In genomic region chr17:75850928-75851692, GRCh38 we compare ENCODE assay signal across 14 cellular contexts. TPM values are rescaled to one million over a fixed set of nuclear protein-coding genes. Genes with fewer than 3 reads are reported as not detected.
DNase-seq lines count a peak whose midpoint lies in the region; ATAC-seq and TF ChIP-seq lines count a peak whose summit lies in the region.
"Had no signal": no experiment of that assay in that cellular context is flagged by ENCODE, and none has a peak within 500 bp of the region (broad histone marks: within the 10 kb centered on the region; RNA-seq: fewer than 3 reads in every experiment).

No MANE protein-coding gene starts in this region.

- H3K9me3 ChIP-seq in muscle layer of colon (ENCODE audit: low read length), result no peaks in the 10 kb centered on the region
- no peaks in the 10 kb centered on the region for H3K9me3 ChIP-seq in subcutaneous abdominal adipose tissue (ENCODE audit: control insufficient read depth in 5 of 5, low read length in 5 of 5)
- H3K9me3 ChIP-seq: lower lobe of right lung had no signal

- no peaks in the 10 kb centered on the region for H3K27me3 Mint-ChIP-seq in WTC11 (ENCODE audit: low read depth)
- H3K27me3 Mint-ChIP-seq in activated CD4-positive, alpha-beta memory T cell treated with anti-CD3 and anti-CD28 coated beads for 36 hours, result no peaks in the 10 kb centered on the region
- H3K27me3 Mint-ChIP-seq: type B pancreatic cell had no signal

- no peaks in the 10 kb centered on the region for H3K9me3 Mint-ChIP-seq in WTC11
- H3K9me3 Mint-ChIP-seq in activated CD4-positive, alpha-beta memory T cell treated with anti-CD3 and anti-CD28 coated beads for 36 hours, result no peaks in the 10 kb centered on the region
- H3K9me3 Mint-ChIP-seq: type B pancreatic cell had no signal

- intact Hi-C loops in dorsolateral prefrontal cortex (cut with DNase I), result no loop called here
- intact Hi-C loops in activated CD4-positive, alpha-beta memory T cell treated with anti-CD3 and anti-CD28 coated beads for 36 hours (cut with micrococcal nuclease), result no loop called here

- ATAC-seq in WTC11, result no peak
- ATAC-seq: lower lobe of right lung had no signal

- POLR2A ChIA-PET in WTC11 (lab: Charles Lee), result no interaction called here
- POLR2A ChIA-PET in activated CD4-positive, alpha-beta memory T cell treated with anti-CD3 and anti-CD28 coated beads for 36 hours (lab: Charles Lee), result no interaction called here

- H3K27me3 ChIP-seq in dorsolateral prefrontal cortex (no peaks in the 10 kb centered on the region), muscle layer of colon (ENCODE audit: control insufficient read depth in 1 of 2, insufficient read depth in 2 of 2, low read length in 2 of 2) (no peaks in the 10 kb centered on the region), subcutaneous abdominal adipose tissue (ENCODE audit: control insufficient read depth in 5 of 5, insufficient read depth in 4 of 5, low read length in 5 of 5) (peaks cover 0 to 2% (median 0%) of the 10 kb centered on the region in 5 donors)

- TF ChIP-seq CTCF in WTC11 (IDR thresholded peaks at IDR 0.05), result no peak
- TF ChIP-seq CTCF in dorsolateral prefrontal cortex (IDR thresholded peaks at IDR 0.05 in 54 of 56, conservative IDR thresholded peaks at IDR 0.05 in 2 of 56; ENCODE audit: low read depth in 1 of 56, partially characterized antibody in 56 of 56), result no peak

- H3K9ac ChIP-seq in muscle layer of colon (ENCODE audit: low read length), result no peak overlapping the region
- peak overlapping the region in 2 of 5 donors; percentile 10 to 22 for H3K9ac ChIP-seq in subcutaneous abdominal adipose tissue (ENCODE audit: low read length in 5 of 5)

- DNase-seq in WTC11 (ENCODE audit: low spot score) (no peak), dorsolateral prefrontal cortex (peak in 8 of 10 donors; percentile 28 to 74 (median 56))
- DNase-seq in stimulated activated naive CD4-positive, alpha-beta T cell treated with Interleukin-2 at 50 U/mL for 16 hours (lab: John Stamatoyannopoulos, UW), result no peak
- DNase-seq in stimulated activated CD4-positive, alpha-beta T cell treated with anti-CD3 and anti-CD28 coated beads, Interleukin-4, amount 100 ng/mL, for 4 hours, result no peak
- no peak for DNase-seq in activated CD4-positive, alpha-beta memory T cell treated with anti-CD3 and anti-CD28 coated beads for 36 hours
- DNase-seq: activated CD8-positive, alpha-beta memory T cell treated with anti-CD3 and anti-CD28 coated beads for 24 hours; cerebellar nuclear complex; EL; Karpas-422; lower lobe of right lung; NCI-H146 had no signal

- H3K27ac Mint-ChIP-seq in WTC11, result peak overlapping the region; percentile 41; the same call in 1 of the 2 replicates
- H3K27ac Mint-ChIP-seq in activated CD4-positive, alpha-beta memory T cell treated with anti-CD3 and anti-CD28 coated beads for 36 hours, result no peak overlapping the region
- H3K27ac Mint-ChIP-seq: type B pancreatic cell had no signal

- H3K4me1 ChIP-seq in muscle layer of colon (ENCODE audit: insufficient read depth, low read length), result peaks cover 54% of the 10 kb centered on the region
- peaks cover 28 to 74% (median 67%) of the 10 kb centered on the region in 5 donors for H3K4me1 ChIP-seq in subcutaneous abdominal adipose tissue (ENCODE audit: control insufficient read depth in 5 of 5, insufficient read depth in 5 of 5, low read length in 5 of 5)

- H3K4me3 Mint-ChIP-seq in WTC11, result no peak overlapping the region
- H3K4me3 Mint-ChIP-seq in activated CD4-positive, alpha-beta memory T cell treated with anti-CD3 and anti-CD28 coated beads for 36 hours, result no peak overlapping the region
- H3K4me3 Mint-ChIP-seq: type B pancreatic cell had no signal

- peak overlapping the region; percentile 5 to 100 (median 82) for H3K27ac ChIP-seq in dorsolateral prefrontal cortex
- H3K27ac ChIP-seq in muscle layer of colon (ENCODE audit: low read depth, low read length), result peak overlapping the region; percentile 78
- peak overlapping the region; percentile 94 for H3K27ac ChIP-seq in subcutaneous abdominal adipose tissue (ENCODE audit: low read depth, low read length)
- H3K27ac ChIP-seq: lower lobe of right lung had no signal

- CTCF ChIA-PET in WTC11 (lab: Charles Lee), result interaction anchor here (1.0 to 8.8 kb wide), 4 partner anchors 10 to 22 kb away, joined by 6 to 180 read pairs (median 54); no protein-coding TSS in a partner anchor
- CTCF ChIA-PET in activated CD4-positive, alpha-beta memory T cell treated with anti-CD3 and anti-CD28 coated beads for 36 hours (lab: Charles Lee), result interaction anchor here (1.0 to 5.2 kb wide), 5 partner anchors 10 to 97 kb away, joined by 3 to 25 read pairs (median 4); no protein-coding TSS in a partner anchor

- peak overlapping the region in 3 of 59 donors; percentile 4 to 18 (median 8) for H3K4me3 ChIP-seq in dorsolateral prefrontal cortex
- no peak overlapping the region for H3K4me3 ChIP-seq in muscle layer of colon (ENCODE audit: low read depth in 1 of 2, low read length in 2 of 2)
- no peak overlapping the region for H3K4me3 ChIP-seq in subcutaneous abdominal adipose tissue (ENCODE audit: low read depth in 1 of 5, low read length in 5 of 5)
- H3K4me3 ChIP-seq: lower lobe of right lung had no signal

- H3K36me3 ChIP-seq in muscle layer of colon (ENCODE audit: insufficient read depth, low read length) (peaks cover 54% of the 10 kb centered on the region), subcutaneous abdominal adipose tissue (ENCODE audit: control insufficient read depth in 5 of 5, insufficient read depth in 5 of 5, low read length in 5 of 5) (peaks cover 0 to 54% (median 50%) of the 10 kb centered on the region in 5 donors)

- peaks cover 13% of the 10 kb centered on the region for H3K4me1 Mint-ChIP-seq in WTC11
- H3K4me1 Mint-ChIP-seq in activated CD4-positive, alpha-beta memory T cell treated with anti-CD3 and anti-CD28 coated beads for 36 hours (ENCODE audit: low read depth), result peaks cover 21% of the 10 kb centered on the region

- H3K36me3 Mint-ChIP-seq in WTC11, result peaks cover 25% of the 10 kb centered on the region
- H3K36me3 Mint-ChIP-seq in activated CD4-positive, alpha-beta memory T cell treated with anti-CD3 and anti-CD28 coated beads for 36 hours, result peaks cover 20% of the 10 kb centered on the region

TF ChIP-seq in WTC11, 78 proteins besides CTCF, POLR2A, EP300 and RAD21:
- TF ChIP-seq ERG (CRISPR knock-in tag; IDR thresholded peaks at IDR 0.05) (no peak), RELA (CRISPR knock-in tag; IDR thresholded peaks at IDR 0.05; ENCODE audit: borderline replicate concordance) (no peak), FOXP1 (CRISPR knock-in tag; IDR thresholded peaks at IDR 0.05; ENCODE audit: borderline replicate concordance) (no peak), RORB (CRISPR knock-in tag; IDR thresholded peaks at IDR 0.05) (no peak), NR2C2 (CRISPR knock-in tag; IDR thresholded peaks at IDR 0.05) (no peak), NR3C1 (CRISPR knock-in tag; conservative IDR thresholded peaks at IDR 0.05; ENCODE audit: low read depth) (no peak), CREM (CRISPR knock-in tag; IDR thresholded peaks at IDR 0.05) (no peak)

RNA-seq across cellular contexts. Expression of gene WBP2, which starts 4.0 kb away (rescaled TPM):
- total RNA-seq in WTC11 (2021), result 64.3 to 69.4 TPM (median 68.8 TPM) in 3 replicates
- 100 to 1,000 TPM; 311 to 523 (median 421) TPM for total RNA-seq in dorsolateral prefrontal cortex
- total RNA-seq in activated CD4-positive, alpha-beta memory T cell treated with anti-CD3 and anti-CD28 coated beads for 36 hours, result 10 to 100 TPM; 79.1 to 80.6 TPM

RNA-seq across cellular contexts. Expression of gene UNC13D, which starts 6.9 kb away (rescaled TPM):
- total RNA-seq in WTC11 (2021), result 12.1 to 13.8 TPM (median 13.1 TPM) in 3 replicates
- total RNA-seq in dorsolateral prefrontal cortex, result 10 to 100 TPM in 85 of 120 experiments, 1 to 10 TPM in 35; 3.9 to 40.2 (median 13.0) TPM
- total RNA-seq in activated CD4-positive, alpha-beta memory T cell treated with anti-CD3 and anti-CD28 coated beads for 36 hours, result 100 to 1,000 TPM; 135 to 139 TPM

RNA-seq across cellular contexts. Expression of gene TRIM47, which starts 27.3 kb away (rescaled TPM):
- total RNA-seq in WTC11 (2021), result 4.4 to 10.0 TPM (median 6.8 TPM) in 3 replicates
- total RNA-seq in dorsolateral prefrontal cortex, result 100 to 1,000 TPM in 3 of 120 experiments, 10 to 100 TPM in 117; 19.7 to 109 (median 43.9) TPM
- total RNA-seq in activated CD4-positive, alpha-beta memory T cell treated with anti-CD3 and anti-CD28 coated beads for 36 hours, result 10 to 100 TPM; 18.5 to 19.5 TPM

RNA-seq across cellular contexts. Expression of gene TRIM65, which starts 45.6 kb away (rescaled TPM):
- 51.3 to 56.4 TPM (median 51.4 TPM) in 3 replicates for total RNA-seq in WTC11 (2021)
- total RNA-seq in dorsolateral prefrontal cortex, result 10 to 100 TPM; 11.9 to 37.4 (median 20.2) TPM
- 10 to 100 TPM; 27.5 to 28.2 TPM for total RNA-seq in activated CD4-positive, alpha-beta memory T cell treated with anti-CD3 and anti-CD28 coated beads for 36 hours

RNA-seq across cellular contexts. Expression of gene MRPL38, which starts 53.6 kb away (rescaled TPM):
- 107 to 146 TPM (median 116 TPM) in 3 replicates for total RNA-seq in WTC11 (2021)
- 100 to 1,000 TPM in 56 of 120 experiments, 10 to 100 TPM in 64; 65.1 to 138 (median 98.8) TPM for total RNA-seq in dorsolateral prefrontal cortex
- 100 to 1,000 TPM; 108 TPM for total RNA-seq in activated CD4-positive, alpha-beta memory T cell treated with anti-CD3 and anti-CD28 coated beads for 36 hours

Comparison
In these comparisons a context has a peak if more than half of its experiments do, and no peak if none do; other contexts are left out.
1. DNase-seq: peak in dorsolateral prefrontal cortex (8 of 10); none in WTC11 (single experiment), stimulated activated naive CD4-positive, alpha-beta T cell treated with Interleukin-2 at 50 U/mL for 16 hours (single experiment), stimulated activated CD4-positive, alpha-beta T cell treated with anti-CD3 and anti-CD28 coated beads, Interleukin-4, amount 100 ng/mL, for 4 hours (0 of 2) and activated CD4-positive, alpha-beta memory T cell treated with anti-CD3 and anti-CD28 coated beads for 36 hours (single experiment).
2. Peak in every context shown above with its lines, with median percentiles within 50 percentile points of each other: H3K27ac ChIP-seq.